Comparison of ENCODE assay signal across 1 cellular context in the genomic region with DNA sequence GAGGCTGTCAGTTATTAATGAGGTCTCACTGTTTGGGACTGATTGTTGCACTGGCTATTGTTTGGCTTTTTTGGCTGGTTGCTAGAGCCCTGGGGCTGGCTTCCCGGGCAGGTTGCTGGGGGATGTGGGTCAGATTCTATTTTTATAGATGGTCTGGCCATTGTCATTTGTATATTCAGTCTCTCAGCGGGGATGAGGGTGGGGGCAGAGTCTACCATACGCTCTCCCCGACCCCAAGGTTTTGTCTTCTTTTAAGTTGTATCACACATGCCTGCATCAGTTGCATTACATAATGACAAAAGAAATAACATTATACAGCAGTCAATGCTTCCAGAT.
TF ChIP-seq lines count a peak whose summit lies in the region.

No MANE protein-coding gene starts in this region.

TF ChIP-seq in GM23338, 12 proteins besides CTCF, POLR2A, EP300 and RAD21 (continued from another document):
- TF ChIP-seq, protein P1, sequence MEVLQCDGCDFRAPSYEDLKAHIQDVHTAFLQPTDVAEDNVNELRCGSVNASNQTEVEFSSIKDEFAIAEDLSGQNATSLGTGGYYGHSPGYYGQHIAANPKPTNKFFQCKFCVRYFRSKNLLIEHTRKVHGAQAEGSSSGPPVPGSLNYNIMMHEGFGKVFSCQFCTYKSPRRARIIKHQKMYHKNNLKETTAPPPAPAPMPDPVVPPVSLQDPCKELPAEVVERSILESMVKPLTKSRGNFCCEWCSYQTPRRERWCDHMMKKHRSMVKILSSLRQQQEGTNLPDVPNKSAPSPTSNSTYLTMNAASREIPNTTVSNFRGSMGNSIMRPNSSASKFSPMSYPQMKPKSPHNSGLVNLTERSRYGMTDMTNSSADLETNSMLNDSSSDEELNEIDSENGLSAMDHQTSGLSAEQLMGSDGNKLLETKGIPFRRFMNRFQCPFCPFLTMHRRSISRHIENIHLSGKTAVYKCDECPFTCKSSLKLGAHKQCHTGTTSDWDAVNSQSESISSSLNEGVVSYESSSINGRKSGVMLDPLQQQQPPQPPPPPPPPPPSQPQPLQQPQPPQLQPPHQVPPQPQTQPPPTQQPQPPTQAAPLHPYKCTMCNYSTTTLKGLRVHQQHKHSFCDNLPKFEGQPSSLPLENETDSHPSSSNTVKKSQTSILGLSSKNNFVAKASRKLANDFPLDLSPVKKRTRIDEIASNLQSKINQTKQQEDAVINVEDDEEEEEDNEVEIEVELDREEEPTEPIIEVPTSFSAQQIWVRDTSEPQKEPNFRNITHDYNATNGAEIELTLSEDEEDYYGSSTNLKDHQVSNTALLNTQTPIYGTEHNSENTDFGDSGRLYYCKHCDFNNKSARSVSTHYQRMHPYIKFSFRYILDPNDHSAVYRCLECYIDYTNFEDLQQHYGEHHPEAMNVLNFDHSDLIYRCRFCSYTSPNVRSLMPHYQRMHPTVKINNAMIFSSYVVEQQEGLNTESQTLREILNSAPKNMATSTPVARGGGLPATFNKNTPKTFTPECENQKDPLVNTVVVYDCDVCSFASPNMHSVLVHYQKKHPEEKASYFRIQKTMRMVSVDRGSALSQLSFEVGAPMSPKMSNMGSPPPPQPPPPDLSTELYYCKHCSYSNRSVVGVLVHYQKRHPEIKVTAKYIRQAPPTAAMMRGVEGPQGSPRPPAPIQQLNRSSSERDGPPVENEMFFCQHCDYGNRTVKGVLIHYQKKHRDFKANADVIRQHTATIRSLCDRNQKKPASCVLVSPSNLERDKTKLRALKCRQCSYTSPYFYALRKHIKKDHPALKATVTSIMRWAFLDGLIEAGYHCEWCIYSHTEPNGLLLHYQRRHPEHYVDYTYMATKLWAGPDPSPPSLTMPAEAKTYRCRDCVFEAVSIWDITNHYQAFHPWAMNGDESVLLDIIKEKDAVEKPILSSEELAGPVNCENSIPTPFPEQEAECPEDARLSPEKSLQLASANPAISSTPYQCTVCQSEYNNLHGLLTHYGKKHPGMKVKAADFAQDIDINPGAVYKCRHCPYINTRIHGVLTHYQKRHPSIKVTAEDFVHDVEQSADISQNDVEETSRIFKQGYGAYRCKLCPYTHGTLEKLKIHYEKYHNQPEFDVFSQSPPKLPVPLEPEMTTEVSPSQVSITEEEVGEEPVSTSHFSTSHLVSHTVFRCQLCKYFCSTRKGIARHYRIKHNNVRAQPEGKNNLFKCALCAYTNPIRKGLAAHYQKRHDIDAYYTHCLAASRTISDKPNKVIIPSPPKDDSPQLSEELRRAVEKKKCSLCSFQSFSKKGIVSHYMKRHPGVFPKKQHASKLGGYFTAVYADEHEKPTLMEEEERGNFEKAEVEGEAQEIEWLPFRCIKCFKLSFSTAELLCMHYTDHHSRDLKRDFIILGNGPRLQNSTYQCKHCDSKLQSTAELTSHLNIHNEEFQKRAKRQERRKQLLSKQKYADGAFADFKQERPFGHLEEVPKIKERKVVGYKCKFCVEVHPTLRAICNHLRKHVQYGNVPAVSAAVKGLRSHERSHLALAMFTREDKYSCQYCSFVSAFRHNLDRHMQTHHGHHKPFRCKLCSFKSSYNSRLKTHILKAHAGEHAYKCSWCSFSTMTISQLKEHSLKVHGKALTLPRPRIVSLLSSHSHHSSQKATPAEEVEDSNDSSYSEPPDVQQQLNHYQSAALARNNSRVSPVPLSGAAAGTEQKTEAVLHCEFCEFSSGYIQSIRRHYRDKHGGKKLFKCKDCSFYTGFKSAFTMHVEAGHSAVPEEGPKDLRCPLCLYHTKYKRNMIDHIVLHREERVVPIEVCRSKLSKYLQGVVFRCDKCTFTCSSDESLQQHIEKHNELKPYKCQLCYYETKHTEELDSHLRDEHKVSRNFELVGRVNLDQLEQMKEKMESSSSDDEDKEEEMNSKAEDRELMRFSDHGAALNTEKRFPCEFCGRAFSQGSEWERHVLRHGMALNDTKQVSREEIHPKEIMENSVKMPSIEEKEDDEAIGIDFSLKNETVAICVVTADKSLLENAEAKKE (CRISPR knock-in tag; IDR thresholded peaks at IDR 0.05): no peak
- no peak for TF ChIP-seq JUNB (IDR thresholded peaks at IDR 0.05; ENCODE audit: unreplicated experiment)
